In the genomic region with DNA sequence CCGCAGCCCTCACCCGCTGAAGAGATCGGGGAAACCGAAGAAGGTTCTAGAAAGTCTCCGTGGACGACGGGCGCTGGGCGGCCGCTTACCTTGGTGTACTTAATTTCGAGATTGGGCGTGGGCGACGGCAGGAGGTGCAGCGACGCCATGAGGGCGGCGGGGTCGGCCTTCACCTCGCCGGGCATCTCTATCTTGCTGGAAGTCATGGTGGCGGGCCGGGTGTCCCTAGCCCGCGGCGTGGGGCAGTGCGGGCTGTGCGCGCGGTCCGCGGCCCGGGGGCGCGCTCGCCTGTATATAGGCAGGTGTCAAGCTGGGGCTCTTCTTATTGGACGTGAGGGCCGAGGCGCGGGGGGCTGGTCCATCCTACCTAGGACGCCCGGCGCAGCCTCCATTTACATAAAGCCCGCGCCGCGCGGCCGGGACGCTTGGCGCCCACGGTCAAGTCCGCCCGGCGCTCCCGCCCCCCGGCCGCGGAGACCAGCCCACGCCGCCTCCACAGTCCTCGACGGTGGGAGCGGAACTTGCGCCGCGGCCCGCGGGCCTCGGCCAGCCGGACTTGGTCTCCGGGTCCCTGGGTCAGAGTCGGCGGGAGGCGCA, we compare ENCODE assay signal across 10 cellular contexts. TPM values are rescaled to one million over a fixed set of nuclear protein-coding genes. Genes with fewer than 3 reads are reported as not detected.
A peak's percentile ranks its signal among the peaks of the same experiment; 100 is the strongest.
DNase-seq lines count a peak whose midpoint lies in the region; ATAC-seq, FAIRE-seq and TF ChIP-seq lines count a peak whose summit lies in the region.
"Had no signal": no experiment of that assay in that cellular context is flagged by ENCODE, and none has a peak within 500 bp of the region (broad histone marks: within the 10 kb centered on the region; RNA-seq: fewer than 3 reads in every experiment).

A gene (minus strand): TSS at position 267 of the 597 bp plus-strand sequence. CDS start 61 bp downstream, at position 206.

- 3 to 24% (median 5%) methylated on average over 10 to 75 of the region's 75 CpGs for WGBS in stomach, 5 donors

- no peak for TF ChIP-seq POLR2A in stomach (IDR thresholded peaks at IDR 0.05)

- DNase-seq in activated effector memory CD4-positive, alpha-beta T cell treated with anti-CD3 and anti-CD28 coated beads, Interleukin-2, amount 50 U/mL, for 16 hours: peak; percentile 62
- DNase-seq in activated effector memory CD4-positive, alpha-beta T cell treated with Interleukin-2 at 50 U/mL for 16 hours: no peak
- DNase-seq in coronary artery (ENCODE audit: low spot score) (peak; percentile 73), lower lobe of right lung (peak; percentile 70), stomach (no peak), RCC 7860 (ENCODE audit: low spot score) (no peak), Kasumi-1 (lab: John Stamatoyannopoulos, UW) (no peak)
- DNase-seq in effector CD4-positive, alpha-beta T cell: no peak

- H3K36me3 ChIP-seq in lower lobe of right lung (no peaks in the 10 kb centered on the region), stomach (no peaks in the 10 kb centered on the region)

- peaks cover 18% of the 10 kb centered on the region for H3K4me1 ChIP-seq in lower lobe of right lung
- H3K4me1 ChIP-seq in stomach: peaks cover 11 to 20% (median 14%) of the 10 kb centered on the region in 4 donors

- intact Hi-C loops in lower lobe of right lung (cut with DNase I) (loop anchor here (10.0 kb wide), 1 partner anchor 201 kb away; no protein-coding TSS in a partner anchor), stomach (cut with DNase I; ENCODE audit: low total_unique reads) (no loop called here)

- no peak for FAIRE-seq in RCC 7860 (lab: Jason Lieb, UNC)
- FAIRE-seq: G401.6 had no signal

- no peak for TF ChIP-seq EP300 in stomach (IDR thresholded peaks at IDR 0.05)

- H3K4me3 ChIP-seq in coronary artery: peak within 1 kb of the TSS; percentile 80
- peak within 1 kb of the TSS; percentile 62 for H3K4me3 ChIP-seq in lower lobe of right lung
- H3K4me3 ChIP-seq in stomach: peak within 1 kb of the TSS; percentile 43 to 62 (median 54)

- no peak for TF ChIP-seq CTCF in coronary artery (IDR thresholded peaks at IDR 0.05)
- TF ChIP-seq CTCF in lower lobe of right lung (IDR thresholded peaks at IDR 0.05): no peak
- no peak for TF ChIP-seq CTCF in stomach (IDR thresholded peaks at IDR 0.05)

- ATAC-seq in lower lobe of right lung: peak; percentile 70 to 79

- H3K27ac ChIP-seq in coronary artery (peak within 1 kb of the TSS; percentile 52 to 73), lower lobe of right lung (peak within 1 kb of the TSS; percentile 66), stomach (peak within 1 kb of the TSS in 1 of 5 donors; percentile 13)

- H3K27me3 ChIP-seq in lower lobe of right lung (ENCODE audit: low read depth): peaks cover 60% of the 10 kb centered on the region
- H3K27me3 ChIP-seq in stomach: peaks cover 15 to 87% (median 42%) of the 10 kb centered on the region in 3 donors

- H3K9me3 ChIP-seq in lower lobe of right lung (no peaks in the 10 kb centered on the region), stomach (no peaks in the 10 kb centered on the region)

RNA-seq across cellular contexts. Expression of the gene that starts here (rescaled TPM):
- total RNA-seq in lower lobe of right lung: 49.4 TPM
- total RNA-seq in stomach: 1 to 10 TPM in 2 of 5 donors, under 1 TPM in 1, not detected in 2; 0.45 to 4.4 (median 1.8) TPM
- 1 to 10 TPM in 1 of 3 donors, under 1 TPM in 2; 0.15 to 3.5 (median 0.25) TPM for polyA plus RNA-seq in stomach
- total RNA-seq: T-helper 2 cell treated with Interferon-gamma antibody and Interleukin-4, amounts not matched to agents 100 ng/mL and 5 ng/mL, for 36 hours had no signal

Comparison
In these comparisons a context has a peak if more than half of its experiments do, and no peak if none do; other contexts are left out.
1. DNase-seq: peak in activated effector memory CD4-positive, alpha-beta T cell treated with anti-CD3 and anti-CD28 coated beads, Interleukin-2, amount 50 U/mL, for 16 hours (single experiment), coronary artery (single experiment) and lower lobe of right lung (single experiment); none in activated effector memory CD4-positive, alpha-beta T cell treated with Interleukin-2 at 50 U/mL for 16 hours (single experiment), stomach (single experiment), RCC 7860 (single experiment), effector CD4-positive, alpha-beta T cell (single experiment) and Kasumi-1 (0 of 2).
2. Peak in every context shown above with its lines, with median percentiles within 50 percentile points of each other: H3K4me3 ChIP-seq.